9 cellular contexts compared by ENCODE assay signal in genomic region chr2:25618676-25619075, GRCh38. TPM values are rescaled to one million over a fixed set of nuclear protein-coding genes. Genes with fewer than 3 reads are reported as not detected.
DNase-seq lines count a peak whose midpoint lies in the region; ATAC-seq and TF ChIP-seq lines count a peak whose summit lies in the region.
"Had no signal": no experiment of that assay in that cellular context is flagged by ENCODE, and none has a peak within 500 bp of the region (broad histone marks: within the 10 kb centered on the region; RNA-seq: fewer than 3 reads in every experiment).

No MANE protein-coding gene starts in this region.

- DNase-seq in heart right ventricle (no peak), Right ventricle myocardium superior (no peak), kidney epithelial cell (ENCODE audit: low read depth) (peak; percentile 44), aorta (no peak), NOMO-1 treated with dmso at 0.1 percent for 144 hours (lab: John Stamatoyannopoulos, UW; ENCODE audit: unreplicated experiment) (no peak), SK-N-DZ (ENCODE audit: low spot score) (no peak)

- no peak overlapping the region for H3K4me3 ChIP-seq in heart right ventricle
- H3K4me3 ChIP-seq in kidney epithelial cell (ENCODE audit: low read depth, low read length) = no peak overlapping the region
- no peak overlapping the region for H3K4me3 ChIP-seq in aorta (ENCODE audit: low read length in 2 of 2)
- H3K4me3 ChIP-seq: HAP-1 had no signal

- no peak for ATAC-seq in heart right ventricle
- ATAC-seq in Right ventricle myocardium superior (ENCODE audit: poor library complexity) = no peak
- peak; percentile 94 for ATAC-seq in SK-N-SH treated with all-trans-retinoic acid at 6 μM for 48 hours
- ATAC-seq in aorta (ENCODE audit: low FRiP score) = peak; percentile 26
- no peak for ATAC-seq in HG03175 (IDR thresholded peaks at IDR 0.05; ENCODE audit: unreplicated experiment)

- peaks cover 0 to 26% (median 14%) of the 10 kb centered on the region in 9 donors for H3K4me1 ChIP-seq in heart right ventricle
- peaks cover 0 to 2% of the 10 kb centered on the region in 2 donors for H3K4me1 ChIP-seq in aorta (ENCODE audit: control insufficient read depth in 1 of 2, insufficient read depth in 2 of 2, low read length in 2 of 2)

- intact Hi-C loops in heart right ventricle (cut with DNase I) (loop anchor here in 1 of 10 donors (5.0 kb wide), 1 partner anchor 39 kb away; no protein-coding TSS in a partner anchor), Right ventricle myocardium superior (cut with DNase I) (loop anchor here (10.0 kb wide), 1 partner anchor 46 kb away; no protein-coding TSS in a partner anchor), aorta (cut with DNase I) (no loop called here)

- WGBS in heart right ventricle, 2 donors = 72 to 73% methylated on average over 2 of the region's 2 CpGs
- WGBS in aorta, 2 donors = 20 to 22% methylated on average over 2 of the region's 2 CpGs

- H3K9me3 ChIP-seq in heart right ventricle (peaks cover 0 to 6% (median 0%) of the 10 kb centered on the region in 11 donors), aorta (ENCODE audit: control insufficient read depth, low read length) (no peaks in the 10 kb centered on the region)
- H3K9me3 ChIP-seq: HAP-1 had no signal

- H3K27me3 ChIP-seq in heart right ventricle = no peaks in the 10 kb centered on the region
- H3K27me3 ChIP-seq in kidney epithelial cell (ENCODE audit: control insufficient read depth, insufficient read depth, low read length) = no peaks in the 10 kb centered on the region
- no peaks in the 10 kb centered on the region for H3K27me3 ChIP-seq in aorta (ENCODE audit: control insufficient read depth in 1 of 2, insufficient read depth in 2 of 2, low read length in 1 of 2)

- TF ChIP-seq CTCF in heart right ventricle (IDR thresholded peaks at IDR 0.05) = no peak
- no peak for TF ChIP-seq CTCF in kidney epithelial cell (IDR thresholded peaks at IDR 0.05; ENCODE audit: insufficient read depth, low read length, poor library complexity, severe bottlenecking)

- peaks cover 0 to 9% (median 0%) of the 10 kb centered on the region in 9 donors for H3K36me3 ChIP-seq in heart right ventricle
- no peaks in the 10 kb centered on the region for H3K36me3 ChIP-seq in kidney epithelial cell (ENCODE audit: control insufficient read depth, insufficient read depth, low read length)
- peaks cover 0 to 1% of the 10 kb centered on the region in 2 donors for H3K36me3 ChIP-seq in aorta (ENCODE audit: control insufficient read depth in 1 of 2, insufficient read depth in 2 of 2, low read length in 1 of 2)
- H3K36me3 ChIP-seq: HAP-1 had no signal

- peak overlapping the region in 7 of 10 donors; percentile 37 to 75 (median 47) for H3K27ac ChIP-seq in heart right ventricle
- H3K27ac ChIP-seq in aorta (ENCODE audit: low read depth in 1 of 2, low read length in 2 of 2) = peak overlapping the region in 1 of 2 donors; percentile 99

TF ChIP-seq in SK-N-SH treated with all-trans-retinoic acid at 6 μM for 48 hours, 23 proteins besides CTCF, POLR2A, EP300 and RAD21:
- TF ChIP-seq ZFP30 (CRISPR knock-in tag; IDR thresholded peaks at IDR 0.05) (no peak), ISL1 (CRISPR knock-in tag; IDR thresholded peaks at IDR 0.05) (peak; percentile 75), TOX (CRISPR knock-in tag; IDR thresholded peaks at IDR 0.05; ENCODE audit: borderline replicate concordance) (no peak), TCF4 (CRISPR knock-in tag; IDR thresholded peaks at IDR 0.05; ENCODE audit: borderline replicate concordance) (no peak), ESRRG (CRISPR knock-in tag; IDR thresholded peaks at IDR 0.05) (no peak), OSR1 (CRISPR knock-in tag; IDR thresholded peaks at IDR 0.05) (no peak)

RNA-seq across cellular contexts. Expression of gene DTNB, which starts 54.7 kb away (rescaled TPM):
- total RNA-seq in heart right ventricle = 10 to 100 TPM in 4 of 10 donors, 1 to 10 TPM in 6; 4.3 to 11.3 (median 8.5) TPM
- 1 to 10 TPM; 2.8 to 7.2 TPM for polyA plus RNA-seq in heart right ventricle
- total RNA-seq in Right ventricle myocardium superior = 4.5 TPM
- 16.2 and 16.9 TPM in 2 replicates for total RNA-seq in kidney epithelial cell
- total RNA-seq in aorta = 10 to 100 TPM; 16.8 to 33.7 TPM
- polyA plus RNA-seq in aorta = 10 to 100 TPM; 14.7 to 17.5 TPM
- polyA plus RNA-seq in SK-N-DZ (2014; cell fraction: cytosol; rRNA removed) = 12.9 and 13.8 TPM in 2 replicates
- 13.7 and 15.6 TPM in 2 replicates for polyA plus RNA-seq in SK-N-DZ (2014; cell fraction: nucleus; rRNA removed)

Comparison
In these comparisons a context has a peak if more than half of its experiments do, and no peak if none do; other contexts are left out.
1. ATAC-seq: peak in SK-N-SH treated with all-trans-retinoic acid at 6 μM for 48 hours (single experiment) and aorta (single experiment); none in heart right ventricle (0 of 8), Right ventricle myocardium superior (single experiment) and HG03175 (single experiment).